In the genomic region with DNA sequence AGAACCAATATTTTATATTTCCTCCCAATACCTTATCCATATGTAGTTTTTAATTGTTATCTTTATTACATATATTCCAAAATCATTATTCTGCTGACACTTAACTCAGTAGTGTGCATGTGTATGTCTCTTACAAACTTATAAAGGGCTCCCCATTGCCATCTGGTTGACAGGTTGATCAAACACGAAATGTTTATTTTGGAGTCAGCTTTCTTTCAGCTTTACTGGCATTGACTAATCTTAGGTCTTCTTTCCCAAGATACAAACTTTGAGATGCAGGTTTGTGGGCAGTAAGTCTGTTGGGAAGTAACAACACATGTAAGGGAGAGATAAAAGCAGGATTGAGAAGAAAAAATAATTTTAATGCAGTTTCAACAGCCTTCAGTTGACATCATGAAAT, we compare ENCODE assay signal across 17 cellular contexts.
"Had no signal": no experiment of that assay in that cellular context is flagged by ENCODE, and none has a peak within 500 bp of the region (broad histone marks: within the 10 kb centered on the region; RNA-seq: fewer than 3 reads in every experiment).

No MANE protein-coding gene starts in this region.

- H3K4me3 ChIP-seq: left ventricle myocardium inferior, lower lobe of right lung, neural progenitor cell, ovary, right atrium auricular region, sigmoid colon, skin epidermis, thoracic aorta, transverse colon had no signal

- H3K27me3 ChIP-seq: foreskin keratinocyte, neural progenitor cell, ovary, right atrium auricular region, sigmoid colon, transverse colon had no signal

- H3K9me3 ChIP-seq: left ventricle myocardium inferior, lower lobe of right lung, ovary, right atrium auricular region, sigmoid colon, thoracic aorta, transverse colon had no signal

- DNase-seq: foreskin keratinocyte; immature natural killer cell; left ventricle myocardium inferior; lower lobe of right lung; natural killer cell; nucleus accumbens; ovary; sigmoid colon; stimulated activated CD4-positive, alpha-beta T cell treated with anti-CD3 and anti-CD28 coated beads, Interleukin-2, amount 100 ng/mL, for 24 hours; stimulated activated CD4-positive, alpha-beta T cell treated with anti-CD3 and anti-CD28 coated beads, Interleukin-4, amount 100 ng/mL, for 4 hours; stimulated activated naive B cell treated with anti-CD40 and anti-IgM and Interleukin-4, amounts not matched to agents 10 μg/mL and 1 μg/mL and 100 μg/mL, for 72 hours; stimulated activated naive CD8-positive, alpha-beta T cell treated with anti-CD3 and anti-CD28 coated beads, Interleukin-15, amount 100 ng/mL, for 72 hours; transverse colon had no signal

- H3K36me3 ChIP-seq: left ventricle myocardium inferior, lower lobe of right lung, neural progenitor cell, ovary, right atrium auricular region, sigmoid colon, thoracic aorta, transverse colon had no signal

- ATAC-seq: foreskin keratinocyte; lower lobe of right lung; natural killer cell; stimulated activated naive B cell treated with anti-CD40 and anti-IgM and Interleukin-4, amounts not matched to agents 10 μg/mL and 1 μg/mL and 100 μg/mL, for 72 hours; stimulated activated naive CD8-positive, alpha-beta T cell treated with anti-CD3 and anti-CD28 coated beads, Interleukin-15, amount 100 ng/mL, for 72 hours had no signal
